In the genomic region with DNA sequence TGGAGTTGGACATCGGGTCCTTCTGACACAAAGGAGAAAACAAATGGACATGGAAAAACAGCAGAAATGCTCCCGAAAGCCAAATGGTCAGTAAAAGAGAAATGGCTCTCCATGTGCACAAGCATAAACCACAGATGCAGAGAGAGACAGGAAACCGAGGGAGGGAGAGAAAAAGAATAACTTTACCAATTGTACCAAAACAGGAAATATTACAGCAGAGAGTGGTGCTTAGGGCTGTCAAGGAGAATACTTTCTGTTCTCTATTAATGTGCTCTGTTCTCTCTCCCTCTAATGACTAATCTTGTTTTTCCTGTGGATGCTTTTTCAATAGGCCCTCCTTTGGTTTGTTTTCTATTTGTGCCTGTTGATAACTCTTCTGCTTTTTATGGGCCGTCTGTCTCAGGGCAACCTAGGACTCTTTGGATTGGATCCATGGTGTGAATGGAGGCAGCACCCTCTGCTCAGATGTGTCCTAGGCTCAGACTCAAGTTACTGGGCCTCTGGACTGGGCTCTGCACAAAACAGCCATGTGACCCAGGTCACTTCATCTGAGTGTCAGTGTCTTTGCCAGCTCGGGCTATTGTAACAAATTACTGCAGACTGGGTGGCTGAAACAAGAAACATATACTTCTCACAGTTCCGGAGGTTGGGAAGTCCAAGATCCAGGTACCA, we compare ENCODE assay signal across 20 cellular contexts.
DNase-seq lines count a peak whose midpoint lies in the region; ATAC-seq and TF ChIP-seq lines count a peak whose summit lies in the region.
"Had no signal": no experiment of that assay in that cellular context is flagged by ENCODE, and none has a peak within 500 bp of the region (broad histone marks: within the 10 kb centered on the region; RNA-seq: fewer than 3 reads in every experiment).

No MANE protein-coding gene starts in this region.

- ATAC-seq in stimulated activated naive CD8-positive, alpha-beta T cell treated with anti-CD3 and anti-CD28 coated beads, Interleukin-15, Interleukin-2, amounts not matched to agents 100 U/mL and 50 U/mL, for 24 hours, result no peak
- peak; percentile 65 for ATAC-seq in effector memory CD8-positive, alpha-beta T cell (replicated peaks)
- ATAC-seq: GM23338, Panc1 had no signal

- intact Hi-C loops in activated CD4-positive, alpha-beta memory T cell treated with anti-CD3 and anti-CD28 coated beads for 36 hours (cut with micrococcal nuclease), result no loop called here
- intact Hi-C loops in left ventricle myocardium inferior (cut with micrococcal nuclease), result no loop called here

- H3K27me3 Mint-ChIP-seq in stimulated activated naive CD8-positive, alpha-beta T cell treated with anti-CD3 and anti-CD28 coated beads, Interleukin-15, Interleukin-2, amounts not matched to agents 100 ng/mL and 50 ng/mL, for 24 hours, result no peaks in the 10 kb centered on the region
- H3K27me3 Mint-ChIP-seq in activated CD4-positive, alpha-beta memory T cell treated with anti-CD3 and anti-CD28 coated beads for 36 hours, result no peaks in the 10 kb centered on the region
- H3K27me3 Mint-ChIP-seq in effector memory CD8-positive, alpha-beta T cell, result no peaks in the 10 kb centered on the region

- H3K4me1 ChIP-seq in left ventricle myocardium inferior (no peaks in the 10 kb centered on the region), right atrium auricular region (no peaks in the 10 kb centered on the region)
- H3K4me1 ChIP-seq: esophagus squamous epithelium had no signal

- peak overlapping the region; percentile 89 for H3K27ac Mint-ChIP-seq in stimulated activated naive CD8-positive, alpha-beta T cell treated with anti-CD3 and anti-CD28 coated beads, Interleukin-15, Interleukin-2, amounts not matched to agents 100 ng/mL and 50 ng/mL, for 24 hours
- peak overlapping the region; percentile 78 for H3K27ac Mint-ChIP-seq in activated CD4-positive, alpha-beta memory T cell treated with anti-CD3 and anti-CD28 coated beads for 36 hours
- H3K27ac Mint-ChIP-seq in effector memory CD8-positive, alpha-beta T cell, result peak overlapping the region; percentile 91 to 97
- H3K27ac Mint-ChIP-seq: GM23338 had no signal

- peaks cover 36% of the 10 kb centered on the region for H3K9me3 Mint-ChIP-seq in stimulated activated naive CD8-positive, alpha-beta T cell treated with anti-CD3 and anti-CD28 coated beads, Interleukin-15, Interleukin-2, amounts not matched to agents 100 ng/mL and 50 ng/mL, for 24 hours
- H3K9me3 Mint-ChIP-seq in activated CD4-positive, alpha-beta memory T cell treated with anti-CD3 and anti-CD28 coated beads for 36 hours, result peaks cover 23% of the 10 kb centered on the region
- H3K9me3 Mint-ChIP-seq in effector memory CD8-positive, alpha-beta T cell, result peaks cover 5 to 18% of the 10 kb centered on the region in 2 donors

- POLR2A ChIA-PET in activated CD4-positive, alpha-beta memory T cell treated with anti-CD3 and anti-CD28 coated beads for 36 hours (lab: Charles Lee), result no interaction called here

- DNase-seq in stimulated activated naive CD8-positive, alpha-beta T cell treated with anti-CD3 and anti-CD28 coated beads, Interleukin-15, Interleukin-2, amounts not matched to agents 100 U/mL and 50 U/mL, for 24 hours, result no peak
- DNase-seq in activated CD4-positive, alpha-beta memory T cell treated with anti-CD3 and anti-CD28 coated beads for 36 hours, result no peak
- DNase-seq in effector memory CD8-positive, alpha-beta T cell, result no peak
- DNase-seq in left ventricle myocardium inferior (no peak), brain microvascular endothelial cell (no peak), right atrium auricular region (ENCODE audit: low spot score) (no peak)
- DNase-seq: activated CD4-positive, CD25-positive, alpha-beta regulatory T cell treated with anti-CD3 and anti-CD28 coated beads, Interleukin-2, amount 50 U/mL, for 72 hours; activated T-cell treated with anti-CD3 and anti-CD28 coated beads for 4 hours; amygdala; Calu3; caudate nucleus; esophagus squamous epithelium; NCI-H187 treated with DMSO at 0.1 percent for 48 hours; NCI-H226; NCI-H82; nucleus accumbens; stimulated activated CD4-positive, alpha-beta T cell treated with anti-CD3 and anti-CD28 coated beads, Interleukin-15, amount 100 ng/mL, for 24 hours had no signal

- TF ChIP-seq CTCF in left ventricle myocardium inferior (IDR thresholded peaks at IDR 0.05; ENCODE audit: borderline replicate concordance) (no peak), brain microvascular endothelial cell (IDR thresholded peaks at IDR 0.05; ENCODE audit: low read depth, low read length, missing control alignments) (no peak), right atrium auricular region (IDR thresholded peaks at IDR 0.05) (no peak)

- CTCF ChIA-PET in activated CD4-positive, alpha-beta memory T cell treated with anti-CD3 and anti-CD28 coated beads for 36 hours (lab: Charles Lee), result no interaction called here

- H3K4me3 ChIP-seq in left ventricle myocardium inferior (no peak overlapping the region), brain microvascular endothelial cell (ENCODE audit: low read depth, low read length) (no peak overlapping the region), right atrium auricular region (no peak overlapping the region)
- H3K4me3 ChIP-seq: esophagus squamous epithelium, GM23338 had no signal

- H3K27ac ChIP-seq in left ventricle myocardium inferior (replicated peaks) (no peak overlapping the region), brain microvascular endothelial cell (no peak overlapping the region), right atrium auricular region (no peak overlapping the region)
- H3K27ac ChIP-seq: esophagus squamous epithelium had no signal

- peaks cover 8% of the 10 kb centered on the region for H3K9me3 ChIP-seq in left ventricle myocardium inferior (replicated peaks)
- peaks cover 0 to 7% of the 10 kb centered on the region in 2 donors for H3K9me3 ChIP-seq in right atrium auricular region

- in situ Hi-C loops in brain microvascular endothelial cell (cut with HindIII; ENCODE audit: low pct_ligation_motif_present, low sequenced_read_pairs), result no loop called here

- peaks cover 29% of the 10 kb centered on the region for H3K4me1 Mint-ChIP-seq in stimulated activated naive CD8-positive, alpha-beta T cell treated with anti-CD3 and anti-CD28 coated beads, Interleukin-15, Interleukin-2, amounts not matched to agents 100 ng/mL and 50 ng/mL, for 24 hours (ENCODE audit: low read depth)
- peaks cover 33% of the 10 kb centered on the region for H3K4me1 Mint-ChIP-seq in activated CD4-positive, alpha-beta memory T cell treated with anti-CD3 and anti-CD28 coated beads for 36 hours (ENCODE audit: low read depth)
- H3K4me1 Mint-ChIP-seq in effector memory CD8-positive, alpha-beta T cell (ENCODE audit: low read depth in 2 of 2), result peaks cover 28 to 42% of the 10 kb centered on the region in 2 donors
- H3K4me1 Mint-ChIP-seq: GM23338 had no signal

- peaks cover 26% of the 10 kb centered on the region for H3K27me3 ChIP-seq in left ventricle myocardium inferior (ENCODE audit: low read depth)
- no peaks in the 10 kb centered on the region for H3K27me3 ChIP-seq in brain microvascular endothelial cell (replicated peaks)
- H3K27me3 ChIP-seq in right atrium auricular region, result no peaks in the 10 kb centered on the region

- H3K36me3 ChIP-seq in left ventricle myocardium inferior (no peaks in the 10 kb centered on the region), brain microvascular endothelial cell (replicated peaks) (no peaks in the 10 kb centered on the region), right atrium auricular region (no peaks in the 10 kb centered on the region)
- H3K36me3 ChIP-seq: esophagus squamous epithelium had no signal

- H3K4me3 Mint-ChIP-seq in stimulated activated naive CD8-positive, alpha-beta T cell treated with anti-CD3 and anti-CD28 coated beads, Interleukin-15, Interleukin-2, amounts not matched to agents 100 ng/mL and 50 ng/mL, for 24 hours, result no peak overlapping the region
- H3K4me3 Mint-ChIP-seq in activated CD4-positive, alpha-beta memory T cell treated with anti-CD3 and anti-CD28 coated beads for 36 hours, result no peak overlapping the region
- H3K4me3 Mint-ChIP-seq in effector memory CD8-positive, alpha-beta T cell, result peak overlapping the region; percentile 53 to 63
- H3K4me3 Mint-ChIP-seq: GM23338 had no signal

- H3K36me3 Mint-ChIP-seq in stimulated activated naive CD8-positive, alpha-beta T cell treated with anti-CD3 and anti-CD28 coated beads, Interleukin-15, Interleukin-2, amounts not matched to agents 100 ng/mL and 50 ng/mL, for 24 hours (ENCODE audit: low read depth), result peaks cover 18% of the 10 kb centered on the region
- peaks cover 11% of the 10 kb centered on the region for H3K36me3 Mint-ChIP-seq in activated CD4-positive, alpha-beta memory T cell treated with anti-CD3 and anti-CD28 coated beads for 36 hours
- H3K36me3 Mint-ChIP-seq in effector memory CD8-positive, alpha-beta T cell (ENCODE audit: insufficient read depth), result no peaks in the 10 kb centered on the region

Comparison
In these comparisons a context has a peak if more than half of its experiments do, and no peak if none do; other contexts are left out.
1. H3K4me3 Mint-ChIP-seq: peak in effector memory CD8-positive, alpha-beta T cell (2 of 2); none in stimulated activated naive CD8-positive, alpha-beta T cell treated with anti-CD3 and anti-CD28 coated beads, Interleukin-15, Interleukin-2, amounts not matched to agents 100 ng/mL and 50 ng/mL, for 24 hours (single experiment) and activated CD4-positive, alpha-beta memory T cell treated with anti-CD3 and anti-CD28 coated beads for 36 hours (single experiment).
2. Peak in every context shown above with its lines, with median percentiles within 50 percentile points of each other: H3K27ac Mint-ChIP-seq.